In genomic region chrX:45506149-45506768, GRCh38 we compare ENCODE assay signal across 12 cellular contexts.
DNase-seq lines count a peak whose midpoint lies in the region; ATAC-seq and TF ChIP-seq lines count a peak whose summit lies in the region.
"Had no signal": no experiment of that assay in that cellular context is flagged by ENCODE, and none has a peak within 500 bp of the region (broad histone marks: within the 10 kb centered on the region; RNA-seq: fewer than 3 reads in every experiment).

No MANE protein-coding gene starts in this region.

- no peaks in the 10 kb centered on the region for H3K79me2 ChIP-seq in trophoblast cell (ENCODE audit: control insufficient read depth, insufficient read depth, low read length, poor library complexity)

- DNase-seq in AG04450 (ENCODE audit: low read depth, low spot score) (no peak), RWPE2 (ENCODE audit: low spot score) (no peak), foreskin keratinocyte (peak in 1 of 2 donors; percentile 29), trophoblast cell (no peak), NCI-H82 treated with DMSO at 0.1 percent for 48 hours (lab: John Stamatoyannopoulos, UW; ENCODE audit: unreplicated experiment) (no peak), UCSD-AML1 (lab: John Stamatoyannopoulos, UW; ENCODE audit: unreplicated experiment) (no peak), T1000 (lab: John Stamatoyannopoulos, UW) (no peak)
- DNase-seq: activated T-cell treated with anti-CD3 and anti-CD28 coated beads, Interleukin-2, amount 50 U/mL, for 4 hours; NCI-H2171 treated with DMSO at 0.1 percent for 48 hours had no signal

- CTCF ChIA-PET in AG04450 (lab: Charles Lee): no interaction called here

- no peak overlapping the region for H2BK120ac ChIP-seq in trophoblast cell (ENCODE audit: insufficient read depth, low read length, poor library complexity)

- no peak overlapping the region for H4K91ac ChIP-seq in trophoblast cell (ENCODE audit: low read depth, low read length)

- no peak for ATAC-seq in RWPE2 (ENCODE audit: low read depth)
- peak; percentile 26 for ATAC-seq in foreskin keratinocyte
- no peak for ATAC-seq in GM21576 (IDR thresholded peaks at IDR 0.05; ENCODE audit: unreplicated experiment)

- no peak overlapping the region for H4K8ac ChIP-seq in trophoblast cell (ENCODE audit: low read depth, low read length)

- no peaks in the 10 kb centered on the region for H3K79me1 ChIP-seq in trophoblast cell (ENCODE audit: low read length)

- H3K4ac ChIP-seq in trophoblast cell (ENCODE audit: low read depth, low read length): no peak overlapping the region

- POLR2A ChIA-PET in AG04450 (lab: Yijun Ruan, JAX): interaction anchor here (1.1 to 1.4 kb wide), 3 partner anchors 27 to 236 kb away, joined by 3 to 7 read pairs (median 7); no protein-coding TSS in a partner anchor

- H3K4me3 ChIP-seq in AG04450 (ENCODE audit: low read depth, low read length): no peak overlapping the region
- H3K4me3 ChIP-seq in RWPE2 (ENCODE audit: severe bottlenecking): no peak overlapping the region
- no peak overlapping the region for H3K4me3 ChIP-seq in trophoblast cell (ENCODE audit: low read depth, low read length)
- H3K4me3 ChIP-seq: MG63, testis had no signal

- H2AFZ ChIP-seq in trophoblast cell (ENCODE audit: insufficient read depth, low read length, poor library complexity): no peak overlapping the region

- H3K9ac ChIP-seq in trophoblast cell (ENCODE audit: low read length): no peak overlapping the region

- H2AK5ac ChIP-seq in trophoblast cell (ENCODE audit: low read length): no peak overlapping the region

- H3K4me1 ChIP-seq in RWPE2 (ENCODE audit: insufficient read depth, poor library complexity, severe bottlenecking) (peaks cover 36% of the 10 kb centered on the region), foreskin keratinocyte (peaks cover 23% of the 10 kb centered on the region), trophoblast cell (ENCODE audit: control insufficient read depth in 1 of 2, insufficient read depth in 2 of 2, low read length in 2 of 2) (no peaks in the 10 kb centered on the region)
- H3K4me1 ChIP-seq: testis had no signal

- H3K18ac ChIP-seq in trophoblast cell (ENCODE audit: low read length): no peak overlapping the region

- H3K4me2 ChIP-seq in trophoblast cell (ENCODE audit: low read length): no peak overlapping the region

- no CpG with 5 or more reads among the region's 2 CpGs for WGBS in trophoblast cell (ENCODE audit: extremely low coverage, insufficient coverage, insufficient read length)

- H3K36me3 ChIP-seq in RWPE2 (ENCODE audit: low read depth): no peaks in the 10 kb centered on the region
- peaks cover 0 to 2% of the 10 kb centered on the region in 2 experiments for H3K36me3 ChIP-seq in trophoblast cell (ENCODE audit: control insufficient read depth in 1 of 2, insufficient read depth in 2 of 2, low read length in 2 of 2)

- H3K9me3 ChIP-seq in AG04450 (ENCODE audit: control insufficient read depth, insufficient read depth, low read length): peaks cover 10% of the 10 kb centered on the region; the same call in 1 of the 2 replicates
- H3K9me3 ChIP-seq in RWPE2 (ENCODE audit: severe bottlenecking): no peaks in the 10 kb centered on the region
- no peaks in the 10 kb centered on the region for H3K9me3 ChIP-seq in trophoblast cell (ENCODE audit: insufficient read depth, low read depth, low read length)
- H3K9me3 ChIP-seq: MG63, testis had no signal

- peak overlapping the region; percentile 31 for H2BK5ac ChIP-seq in trophoblast cell (ENCODE audit: low read depth, low read length, poor library complexity)

- peak overlapping the region; percentile 40 for H3K27ac ChIP-seq in AG04450 (ENCODE audit: low read depth, low read length)
- peak overlapping the region; percentile 96 for H3K27ac ChIP-seq in RWPE2 (ENCODE audit: poor library complexity, severe bottlenecking)
- H3K27ac ChIP-seq in foreskin keratinocyte: peak overlapping the region; percentile 97
- H3K27ac ChIP-seq in trophoblast cell (ENCODE audit: low read depth, low read length): peak overlapping the region; percentile 58
- H3K27ac ChIP-seq: testis had no signal

- TF ChIP-seq CTCF in AG04450 (IDR thresholded peaks at IDR 0.05; ENCODE audit: low read depth, low read length): no peak
- no peak for TF ChIP-seq CTCF in RWPE2 (IDR thresholded peaks at IDR 0.05; ENCODE audit: poor library complexity, severe bottlenecking)
- TF ChIP-seq CTCF in foreskin keratinocyte (conservative IDR thresholded peaks at IDR 0.05): no peak

- H3K14ac ChIP-seq in trophoblast cell (ENCODE audit: low read length): no peak overlapping the region

- H3K27me3 ChIP-seq in AG04450 (ENCODE audit: control insufficient read depth, insufficient read depth, low read length) (no peaks in the 10 kb centered on the region), RWPE2 (ENCODE audit: insufficient read depth, poor library complexity, severe bottlenecking) (no peaks in the 10 kb centered on the region), foreskin keratinocyte (no peaks in the 10 kb centered on the region), trophoblast cell (ENCODE audit: insufficient read depth, low read length) (no peaks in the 10 kb centered on the region)
- H3K27me3 ChIP-seq: MG63, testis had no signal

- no peak overlapping the region for H3K23ac ChIP-seq in trophoblast cell (ENCODE audit: low read length)

- no peak overlapping the region for H4K12ac ChIP-seq in trophoblast cell (ENCODE audit: low read depth, low read length)

- H2BK12ac ChIP-seq in trophoblast cell (ENCODE audit: low read length): no peak overlapping the region

Comparison
In these comparisons a context has a peak if more than half of its experiments do, and no peak if none do; other contexts are left out.
1. H3K27ac ChIP-seq: peak in every context shown above with its lines; median percentile 97 in foreskin keratinocyte; 96 in RWPE2; 58 in trophoblast cell; 40 in AG04450.